In the genomic region with DNA sequence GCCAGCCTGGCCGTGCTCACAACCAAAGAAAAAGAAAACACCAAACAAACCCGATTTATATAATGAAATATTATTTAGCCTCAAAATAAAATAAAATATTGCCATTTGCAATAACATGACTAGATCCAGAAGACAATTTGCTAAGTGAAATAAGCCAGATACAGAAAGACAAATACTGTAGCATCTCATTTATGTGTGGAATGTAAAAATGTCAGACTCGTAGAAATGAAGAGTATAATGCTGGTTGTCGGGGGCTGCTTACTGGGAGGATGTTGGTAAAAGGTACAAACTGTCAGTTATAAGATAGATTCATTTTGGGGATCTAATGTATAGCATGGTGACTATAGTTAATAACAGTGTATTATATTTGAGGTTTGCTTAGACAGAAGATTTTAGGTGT, we compare ENCODE assay signal across 27 cellular contexts.
"Had no signal": no experiment of that assay in that cellular context is flagged by ENCODE, and none has a peak within 500 bp of the region (broad histone marks: within the 10 kb centered on the region; RNA-seq: fewer than 3 reads in every experiment).

No MANE protein-coding gene starts in this region.

- ATAC-seq: stimulated activated effector memory CD8-positive, alpha-beta T cell treated with anti-CD3 and anti-CD28 coated beads, Interleukin-12 subunit alpha, Interleukin-12 subunit beta, amount 100 ng/mL, for 72 hours; stimulated activated memory B cell treated with anti-CD40 and anti-IgM and Interleukin-4, amounts not matched to agents 10 μg/mL and 1 μg/mL and 100 μg/mL, for 72 hours; stimulated activated naive B cell treated with anti-CD40 and anti-IgM and Interleukin-4, amounts not matched to agents 10 μg/mL and 1 μg/mL and 100 μg/mL, for 72 hours; stimulated activated naive CD8-positive, alpha-beta T cell treated with anti-CD3 and anti-CD28 coated beads, Interleukin-15, amount 100 ng/mL, for 72 hours; stimulated activated naive CD8-positive, alpha-beta T cell treated with anti-CD3 and anti-CD28 coated beads, Interleukin-15, Interleukin-2, amounts not matched to agents 100 U/mL and 50 U/mL, for 24 hours; upper lobe of right lung had no signal

- H3K27me3 Mint-ChIP-seq: stimulated activated memory B cell treated with anti-CD40 and anti-IgM and Interleukin-4, amounts not matched to agents 10 μg/mL and 1 μg/mL and 100 μg/mL, for 72 hours; stimulated activated naive B cell treated with anti-CD40 and anti-IgM and Interleukin-4, amounts not matched to agents 10 μg/mL and 1 μg/mL and 100 μg/mL, for 72 hours had no signal

- H3K4me3 ChIP-seq: stomach, suprapubic skin, testis, thoracic aorta, thyroid gland, tibial artery, tibial nerve, transverse colon, upper lobe of left lung, upper lobe of right lung, uterus, vagina had no signal

- H3K27ac ChIP-seq: stomach, suprapubic skin, testis, thoracic aorta, thyroid gland, tibial artery, tibial nerve, transverse colon, upper lobe of left lung, upper lobe of right lung, uterus, vagina had no signal

- H3K4me1 Mint-ChIP-seq: stimulated activated effector memory CD8-positive, alpha-beta T cell treated with anti-CD3 and anti-CD28 coated beads, Interleukin-12 subunit alpha, Interleukin-12 subunit beta, amount 100 ng/mL, for 72 hours; stimulated activated memory B cell treated with anti-CD40 and anti-IgM and Interleukin-4, amounts not matched to agents 10 μg/mL and 1 μg/mL and 100 μg/mL, for 72 hours; stimulated activated naive B cell treated with anti-CD40 and anti-IgM and Interleukin-4, amounts not matched to agents 10 μg/mL and 1 μg/mL and 100 μg/mL, for 72 hours; stimulated activated naive CD8-positive, alpha-beta T cell treated with anti-CD3 and anti-CD28 coated beads, Interleukin-15, amount 100 ng/mL, for 72 hours had no signal

- H3K27me3 ChIP-seq: stomach, suprapubic skin, testis, thyroid gland, tibial artery, tibial nerve, transverse colon, upper lobe of left lung, upper lobe of right lung, uterus, vagina had no signal

- H3K9me3 ChIP-seq: testis, thyroid gland, transverse colon, upper lobe of right lung, vagina had no signal

- H3K4me1 ChIP-seq: stomach, suprapubic skin, testis, thyroid gland, tibial artery, upper lobe of left lung, upper lobe of right lung, uterus had no signal

- H3K27ac Mint-ChIP-seq: stimulated activated effector memory CD8-positive, alpha-beta T cell treated with anti-CD3 and anti-CD28 coated beads, Interleukin-12 subunit alpha, Interleukin-12 subunit beta, amount 100 ng/mL, for 72 hours; stimulated activated memory B cell treated with anti-CD40 and anti-IgM and Interleukin-4, amounts not matched to agents 10 μg/mL and 1 μg/mL and 100 μg/mL, for 72 hours; stimulated activated naive B cell treated with anti-CD40 and anti-IgM and Interleukin-4, amounts not matched to agents 10 μg/mL and 1 μg/mL and 100 μg/mL, for 72 hours; stimulated activated naive CD8-positive, alpha-beta T cell treated with anti-CD3 and anti-CD28 coated beads, Interleukin-15, Interleukin-2, amounts not matched to agents 100 ng/mL and 50 ng/mL, for 24 hours; type B pancreatic cell had no signal

- H3K4me3 Mint-ChIP-seq: stimulated activated effector memory CD8-positive, alpha-beta T cell treated with anti-CD3 and anti-CD28 coated beads, Interleukin-12 subunit alpha, Interleukin-12 subunit beta, amount 100 ng/mL, for 72 hours; stimulated activated memory B cell treated with anti-CD40 and anti-IgM and Interleukin-4, amounts not matched to agents 10 μg/mL and 1 μg/mL and 100 μg/mL, for 72 hours; stimulated activated naive B cell treated with anti-CD40 and anti-IgM and Interleukin-4, amounts not matched to agents 10 μg/mL and 1 μg/mL and 100 μg/mL, for 72 hours; stimulated activated naive CD8-positive, alpha-beta T cell treated with anti-CD3 and anti-CD28 coated beads, Interleukin-15, amount 100 ng/mL, for 72 hours; stimulated activated naive CD8-positive, alpha-beta T cell treated with anti-CD3 and anti-CD28 coated beads, Interleukin-15, Interleukin-2, amounts not matched to agents 100 ng/mL and 50 ng/mL, for 24 hours; type B pancreatic cell had no signal

- H3K36me3 ChIP-seq: stomach, suprapubic skin, thoracic aorta, thyroid gland, tibial artery, tibial nerve, transverse colon, upper lobe of left lung, upper lobe of right lung, uterus, vagina had no signal

- H3K9me3 Mint-ChIP-seq: type B pancreatic cell had no signal

- DNase-seq: stimulated activated CD4-positive, alpha-beta T cell treated with anti-CD3 and anti-CD28 coated beads, Interleukin-2, amount 100 ng/mL, for 48 hours; stimulated activated CD4-positive, alpha-beta T cell treated with anti-CD3 and anti-CD28 coated beads, Interleukin-4, amount 100 ng/mL, for 1 hour; stimulated activated CD4-positive, alpha-beta T cell treated with anti-CD3 and anti-CD28 coated beads, Interleukin-4, amount 100 ng/mL, for 24 hours; stimulated activated CD4-positive, alpha-beta T cell treated with anti-CD3 and anti-CD28 coated beads, Interleukin-4, amount 100 ng/mL, for 4 hours; stimulated activated CD8-positive, alpha-beta memory T cell treated with anti-CD3 and anti-CD28 coated beads, Interleukin-4, amount 100 ng/mL, for 48 hours; stimulated activated naive B cell treated with anti-CD40 and anti-IgM and Interleukin-4, amounts not matched to agents 10 μg/mL and 1 μg/mL and 100 μg/mL, for 72 hours; stimulated activated naive CD4-positive, alpha-beta T cell; stimulated activated naive CD4-positive, alpha-beta T cell treated with Interleukin-2 at 50 U/mL for 16 hours; stimulated activated naive CD8-positive, alpha-beta T cell treated with anti-CD3 and anti-CD28 coated beads, Interleukin-15, amount 100 ng/mL, for 72 hours; stimulated activated naive CD8-positive, alpha-beta T cell treated with anti-CD3 and anti-CD28 coated beads, Interleukin-15, Interleukin-2, amounts not matched to agents 100 U/mL and 50 U/mL, for 24 hours; stomach; substantia nigra; testis; thyroid gland; tibial artery; transverse colon; upper lobe of left lung; upper lobe of right lung; uterus had no signal

- H3K36me3 Mint-ChIP-seq: stimulated activated effector memory CD8-positive, alpha-beta T cell treated with anti-CD3 and anti-CD28 coated beads, Interleukin-12 subunit alpha, Interleukin-12 subunit beta, amount 100 ng/mL, for 72 hours; type B pancreatic cell had no signal
